Comparison of ENCODE assay signal across 7 cellular contexts in genomic region chr1:186617860-186618780, GRCh38.
DNase-seq lines count a peak whose midpoint lies in the region; ATAC-seq and TF ChIP-seq lines count a peak whose summit lies in the region.

No MANE protein-coding gene starts in this region.

- H3K4me1 Mint-ChIP-seq in activated CD4-positive, alpha-beta T cell treated with anti-CD3 and anti-CD28 coated beads, Interleukin-2, amount 10 ng/mL, durations not matched to agents 7 days and 5 days = peaks cover 53% of the 10 kb centered on the region

- no peaks in the 10 kb centered on the region for H3K9me2 ChIP-seq in Loucy (replicated peaks; ENCODE audit: low read depth, low read length)

- no peaks in the 10 kb centered on the region for H3F3A ChIP-seq in Loucy (ENCODE audit: low read depth)

- H3K4me1 ChIP-seq in Loucy (ENCODE audit: insufficient read depth, low read length, poor library complexity, severe bottlenecking) = peaks cover 27% of the 10 kb centered on the region

- H2AFZ ChIP-seq in Loucy (ENCODE audit: low read length) = peak overlapping the region; percentile 86

- peak overlapping the region; percentile 65 for H3K4me3 ChIP-seq in Loucy (ENCODE audit: low read length, poor library complexity, severe bottlenecking)

- H3K36me3 ChIP-seq in Loucy (ENCODE audit: insufficient read depth, low read length) = no peaks in the 10 kb centered on the region

- peaks cover 3% of the 10 kb centered on the region for H3K9me3 Mint-ChIP-seq in activated CD4-positive, alpha-beta T cell treated with anti-CD3 and anti-CD28 coated beads, Interleukin-2, amount 10 ng/mL, durations not matched to agents 7 days and 5 days

- peaks cover 14% of the 10 kb centered on the region for H3K27me3 Mint-ChIP-seq in activated CD4-positive, alpha-beta T cell treated with anti-CD3 and anti-CD28 coated beads, Interleukin-2, amount 10 ng/mL, durations not matched to agents 7 days and 5 days

- H3K9ac ChIP-seq in Loucy (ENCODE audit: low read depth, low read length, poor library complexity, severe bottlenecking) = peak overlapping the region; percentile 46

- POLR2A ChIA-PET in activated CD4-positive, alpha-beta T cell treated with anti-CD3 and anti-CD28 coated beads, Interleukin-2, amount 10 ng/mL, durations not matched to agents 7 days and 5 days (lab: Charles Lee) = no interaction called here

- CTCF ChIA-PET in activated CD4-positive, alpha-beta T cell treated with anti-CD3 and anti-CD28 coated beads, Interleukin-2, amount 10 ng/mL, durations not matched to agents 7 days and 5 days (lab: Charles Lee) = interaction anchor here (1.5 kb wide), 1 partner anchor 243 kb away, joined by 3 read pairs; the partner anchor contains the start of gene TPR

- TF ChIP-seq CTCF in Loucy (conservative IDR thresholded peaks at IDR 0.05; ENCODE audit: low read length) = no peak

- no peaks in the 10 kb centered on the region for H3K27me3 ChIP-seq in Loucy (ENCODE audit: insufficient read depth, low read length, poor library complexity, severe bottlenecking)

- ATAC-seq in GM18505 (IDR thresholded peaks at IDR 0.05; ENCODE audit: unreplicated experiment) = peak; percentile 99

- no peaks in the 10 kb centered on the region for H4K20me1 ChIP-seq in Loucy (ENCODE audit: insufficient read depth, low read length, poor library complexity, severe bottlenecking)

- DNase-seq in HCEC 1CT (peak; percentile 36), fibroblast of peridontal ligament (ENCODE audit: extremely low read depth) (peak; percentile 81), NCI-H1694 (lab: John Stamatoyannopoulos, UW) (no peak)
- DNase-seq in activated CD4-positive, alpha-beta T cell treated with anti-CD3 and anti-CD28 coated beads, Interleukin-2, amount 10 ng/mL, durations not matched to agents 7 days and 5 days = peak; percentile 70
- peak; percentile 13 to 22 (median 20) for DNase-seq in stimulated activated CD4-positive, alpha-beta T cell treated with anti-CD3 and anti-CD28 coated beads, Interleukin-12 subunit alpha, Interleukin-12 subunit beta, amount 100 ng/mL, for 48 hours (ENCODE audit: low read depth in 2 of 3, low spot score in 1 of 3)

- H3K27ac Mint-ChIP-seq in activated CD4-positive, alpha-beta T cell treated with anti-CD3 and anti-CD28 coated beads, Interleukin-2, amount 10 ng/mL, durations not matched to agents 7 days and 5 days = peak overlapping the region; percentile 82

- H3K4me2 ChIP-seq in Loucy (ENCODE audit: low read depth, low read length, poor library complexity, severe bottlenecking) = peak overlapping the region; percentile 72

- H3K9me3 ChIP-seq in Loucy (ENCODE audit: insufficient read depth, low read depth, low read length) = no peaks in the 10 kb centered on the region

- H3K4me3 Mint-ChIP-seq in activated CD4-positive, alpha-beta T cell treated with anti-CD3 and anti-CD28 coated beads, Interleukin-2, amount 10 ng/mL, durations not matched to agents 7 days and 5 days = peak overlapping the region; percentile 60

- H3K79me2 ChIP-seq in Loucy (ENCODE audit: insufficient read depth, low read length) = no peaks in the 10 kb centered on the region

- H3K36me3 Mint-ChIP-seq in activated CD4-positive, alpha-beta T cell treated with anti-CD3 and anti-CD28 coated beads, Interleukin-2, amount 10 ng/mL, durations not matched to agents 7 days and 5 days (ENCODE audit: low read depth) = no peaks in the 10 kb centered on the region

- TF ChIP-seq POLR2A in GM18505 (IDR thresholded peaks at IDR 0.05; ENCODE audit: borderline replicate concordance, extremely low read depth, insufficient read depth, insufficient read length) = no peak
